In the genomic region with DNA sequence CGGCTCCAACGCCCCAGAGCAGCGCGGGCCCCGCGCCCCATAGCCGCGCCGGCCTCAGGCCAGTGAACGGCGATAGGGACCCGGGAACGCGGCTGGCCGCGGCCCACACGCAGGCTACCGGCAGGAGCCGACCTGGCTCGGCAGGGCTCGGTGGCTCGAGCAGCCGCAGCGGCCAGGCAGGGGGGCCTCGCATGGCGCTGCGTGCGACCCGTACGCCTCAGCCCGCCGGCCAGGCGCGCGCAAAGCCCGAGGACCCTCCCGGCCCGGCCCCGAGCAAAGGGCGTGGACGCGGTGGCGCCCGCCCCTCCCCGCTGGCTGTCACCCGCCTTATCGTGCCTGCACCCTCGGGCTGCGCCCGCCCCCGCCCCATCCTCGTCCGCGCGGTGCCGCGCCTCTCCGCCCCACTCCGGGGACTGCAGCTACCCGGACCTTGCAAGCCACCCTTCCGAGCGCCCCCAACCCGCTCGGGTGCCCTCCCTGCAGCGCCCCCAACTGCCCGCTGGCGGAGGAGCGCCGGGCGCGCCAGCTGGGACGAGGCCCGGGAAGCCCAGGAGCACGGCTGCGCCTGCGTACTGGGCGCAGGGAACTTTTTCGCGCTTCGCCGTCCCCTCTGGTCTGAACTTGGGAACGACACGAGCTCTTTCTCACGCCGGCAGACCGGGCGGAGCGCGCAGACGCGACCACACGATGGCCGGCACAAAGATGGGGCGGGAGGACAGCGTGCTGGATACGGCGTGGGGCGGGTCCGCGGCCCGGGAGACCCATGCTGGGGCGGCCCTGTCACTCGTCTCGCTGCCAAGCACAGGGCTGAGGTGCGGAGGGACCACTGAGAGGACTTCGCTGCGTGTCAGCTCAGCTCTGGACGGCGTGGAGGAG, we compare ENCODE assay signal across 8 cellular contexts. TPM values are rescaled to one million over a fixed set of nuclear protein-coding genes. Genes with fewer than 3 reads are reported as not detected.
DNase-seq lines count a peak whose midpoint lies in the region; ATAC-seq and TF ChIP-seq lines count a peak whose summit lies in the region.

A gene (minus strand): TSS at position 248 of the 876 bp plus-strand sequence. CDS start 55 bp downstream, at position 193.

- no peaks in the 10 kb centered on the region for H3K36me3 ChIP-seq in OCI-LY7 (ENCODE audit: insufficient read depth, low read length)

- BruUV-seq in OCI-LY7 (replicated peaks; lab: Mats Ljungman, UMichigan), result no TSS peak

- DNase-seq in DMS114 treated with DMSO at 0.1 percent for 48 hours (lab: John Stamatoyannopoulos, UW; ENCODE audit: unreplicated experiment) (peak; percentile 93), HuH-7 (ENCODE audit: low spot score) (peak; percentile 98), OCI-LY7 (ENCODE audit: low spot score) (peak; percentile 98), activated T-cell treated with anti-CD3 and anti-CD28 coated beads for 1 hour (ENCODE audit: low read depth) (peak; percentile 65), epidermal melanocyte (ENCODE audit: insufficient read length, low spot score) (peak; percentile 97)
- peak; percentile 54 to 70 for DNase-seq in stimulated activated CD8-positive, alpha-beta memory T cell treated with anti-CD3 and anti-CD28 coated beads, Interleukin-4, amount 100 ng/mL, for 1 hour (ENCODE audit: low read depth in 2 of 2, low spot score in 1 of 2)

- peak within 1 kb of the TSS; percentile 52 for H3K27ac ChIP-seq in OCI-LY7 (ENCODE audit: low read depth, low read length, poor library complexity, severe bottlenecking)

- H3K4me1 ChIP-seq in OCI-LY7 (ENCODE audit: insufficient read depth, low read length, poor library complexity, severe bottlenecking) (peaks cover 17% of the 10 kb centered on the region), mononuclear cell (ENCODE audit: insufficient read depth, low read length) (peaks cover 38% of the 10 kb centered on the region)

- H3K27me3 ChIP-seq in mononuclear cell (ENCODE audit: insufficient read depth, low read length), result no peaks in the 10 kb centered on the region

- TF ChIP-seq CTCF in OCI-LY7 (conservative IDR thresholded peaks at IDR 0.05; ENCODE audit: low read length), result peak; percentile 80

- intact Hi-C loops in OCI-LY7 (cut with micrococcal nuclease; ENCODE audit: unreplicated experiment), result loop anchor here (1.0 to 5.0 kb wide), 5 partner anchors 50 to 1864 kb away; a partner anchor contains a TSS

- H3K4me2 ChIP-seq in OCI-LY7 (ENCODE audit: low read length), result peak within 1 kb of the TSS; percentile 78

- H3K4me3 ChIP-seq in OCI-LY7 (ENCODE audit: low read depth, low read length, poor library complexity, severe bottlenecking) (peak within 1 kb of the TSS; percentile 79), mononuclear cell (ENCODE audit: low read length) (peak within 1 kb of the TSS; percentile 70)

- H3K9me2 ChIP-seq in OCI-LY7 (ENCODE audit: insufficient read depth, low read length), result no peaks in the 10 kb centered on the region

- H3K79me2 ChIP-seq in OCI-LY7 (ENCODE audit: insufficient read depth, low read depth, low read length), result peaks cover 17% of the 10 kb centered on the region; the same call in 1 of the 2 replicates

- CTCF ChIA-PET in OCI-LY7 (lab: Charles Lee; ENCODE audit: unreplicated experiment), result interaction anchor here (0.8 kb wide), 1 partner anchor 75 kb away, joined by 3 read pairs; no protein-coding TSS in a partner anchor

- H4K20me1 ChIP-seq in OCI-LY7 (ENCODE audit: insufficient read depth, low read length), result no peaks in the 10 kb centered on the region

- POLR2A ChIA-PET in OCI-LY7 (lab: Charles Lee), result interaction anchor here (0.6 to 2.6 kb wide), 10 partner anchors 8 to 747 kb away, joined by 3 to 17 read pairs (median 4); a partner anchor contains a TSS

- peak within 1 kb of the TSS; percentile 64 for H2AFZ ChIP-seq in OCI-LY7 (ENCODE audit: low read length)

- no peaks in the 10 kb centered on the region for H3K9me3 ChIP-seq in OCI-LY7 (ENCODE audit: low read length)
- no peaks in the 10 kb centered on the region for H3K9me3 ChIP-seq in mononuclear cell (ENCODE audit: low read depth, low read length)

- peak; percentile 79 for ATAC-seq in GM21515 (IDR thresholded peaks at IDR 0.05; ENCODE audit: unreplicated experiment)

RNA-seq across cellular contexts. Expression of the gene that starts here (rescaled TPM):
- total RNA-seq in OCI-LY7 (2014; rRNA removed; shearing (Covaris generic)), result 14.1 and 16.4 TPM in 2 replicates
- total RNA-seq in OCI-LY7 (2022) (25.4 and 27.2 TPM in 2 replicates), mononuclear cell (12.1 TPM)

Comparison
In these comparisons a context has a peak if more than half of its experiments do, and no peak if none do; other contexts are left out.
1. Peak in every context shown above with its lines: DNase-seq, ATAC-seq, H3K4me3 ChIP-seq and H3K27ac ChIP-seq.